9 cellular contexts compared by ENCODE assay signal in genomic region chr6:163354779-163355431, GRCh38. TPM values are rescaled to one million over a fixed set of nuclear protein-coding genes. Genes with fewer than 3 reads are reported as not detected.
DNase-seq lines count a peak whose midpoint lies in the region; ATAC-seq, FAIRE-seq and TF ChIP-seq lines count a peak whose summit lies in the region.
"Had no signal": no experiment of that assay in that cellular context is flagged by ENCODE, and none has a peak within 500 bp of the region (broad histone marks: within the 10 kb centered on the region; RNA-seq: fewer than 3 reads in every experiment).

No MANE protein-coding gene starts in this region.

- no peaks in the 10 kb centered on the region for H3K9me3 Mint-ChIP-seq in GM23338

- no peaks in the 10 kb centered on the region for H3K9me2 ChIP-seq in GM23338 (ENCODE audit: insufficient read depth)

- H3K4me3 Mint-ChIP-seq in GM23338, result no peak overlapping the region

- no peak for TF ChIP-seq EP300 in esophagus muscularis mucosa (IDR thresholded peaks at IDR 0.05)

- no peak overlapping the region for H2AFZ ChIP-seq in GM23338

- no peak overlapping the region for H3K27ac Mint-ChIP-seq in GM23338

- FAIRE-seq in GM19239 (lab: Jason Lieb, UNC), result no peak

- H3K36me3 ChIP-seq in MG63 (no peaks in the 10 kb centered on the region), esophagus muscularis mucosa (no peaks in the 10 kb centered on the region), psoas muscle (ENCODE audit: insufficient read depth in 1 of 2, low read depth in 1 of 2) (no peaks in the 10 kb centered on the region), GM23338 (ENCODE audit: insufficient read depth) (no peaks in the 10 kb centered on the region)

- no peaks in the 10 kb centered on the region for H3K27me3 ChIP-seq in MG63
- H3K27me3 ChIP-seq in esophagus muscularis mucosa, result no peaks in the 10 kb centered on the region
- no peaks in the 10 kb centered on the region for H3K27me3 ChIP-seq in psoas muscle (ENCODE audit: insufficient read depth in 3 of 3, low read length in 2 of 3)
- H3K27me3 ChIP-seq in GM23338 (ENCODE audit: insufficient read depth), result no peaks in the 10 kb centered on the region

- H3K27ac ChIP-seq in esophagus muscularis mucosa (replicated peaks in 1 of 4) (peak overlapping the region; percentile 47 to 70 (median 62)), psoas muscle (peak overlapping the region; percentile 63), GM23338 (ENCODE audit: low read depth) (no peak overlapping the region)
- H3K27ac ChIP-seq: KMS-11 had no signal

- H3K4me3 ChIP-seq in MG63 (no peak overlapping the region), esophagus muscularis mucosa (peak overlapping the region in 1 of 4 donors; percentile 24), psoas muscle (peak overlapping the region; percentile 29), GM23338 (no peak overlapping the region)

- no peaks in the 10 kb centered on the region for H3K36me3 Mint-ChIP-seq in GM23338 (ENCODE audit: low read depth)

- H3K79me2 ChIP-seq in GM23338 (replicated peaks; ENCODE audit: insufficient read depth), result no peaks in the 10 kb centered on the region

- no peaks in the 10 kb centered on the region for H3K9me3 ChIP-seq in MG63
- H3K9me3 ChIP-seq in esophagus muscularis mucosa, result no peaks in the 10 kb centered on the region
- no peaks in the 10 kb centered on the region for H3K9me3 ChIP-seq in psoas muscle

- peaks cover 20% of the 10 kb centered on the region for H3K4me1 Mint-ChIP-seq in GM23338

- peaks cover 3% of the 10 kb centered on the region for H3K27me3 Mint-ChIP-seq in GM23338 (ENCODE audit: insufficient read depth, low read depth, poor library complexity)

- H3K4me1 ChIP-seq in esophagus muscularis mucosa (peaks cover 19 to 27% (median 22%) of the 10 kb centered on the region in 4 donors), psoas muscle (peaks cover 27% of the 10 kb centered on the region), GM23338 (ENCODE audit: insufficient read depth) (no peaks in the 10 kb centered on the region)

- H4K20me1 ChIP-seq in GM23338 (replicated peaks; ENCODE audit: insufficient read depth), result no peaks in the 10 kb centered on the region

- no peak for TF ChIP-seq POLR2A in esophagus muscularis mucosa (IDR thresholded peaks at IDR 0.05; ENCODE audit: low read depth)

- no peaks in the 10 kb centered on the region for H3F3A ChIP-seq in GM23338 (replicated peaks; ENCODE audit: low read depth)

- TF ChIP-seq CTCF in esophagus muscularis mucosa (IDR thresholded peaks at IDR 0.05), result no peak
- no peak for TF ChIP-seq CTCF in psoas muscle (IDR thresholded peaks at IDR 0.05)
- TF ChIP-seq CTCF in GM23338 (conservative IDR thresholded peaks at IDR 0.05; ENCODE audit: low read depth in 2 of 2), result no peak

- peak; percentile 67 for ATAC-seq in GM21390 (IDR thresholded peaks at IDR 0.05; ENCODE audit: unreplicated experiment)
- peak in 3 of 4 donors; percentile 50 to 60 (median 51) for ATAC-seq in psoas muscle
- no peak for ATAC-seq in GM23338

- DNase-seq in MG63 (peak; percentile 18), esophagus muscularis mucosa (ENCODE audit: extremely low spot score) (no peak), psoas muscle (peak; percentile 67 to 71), GM23338 (ENCODE audit: low spot score) (no peak), GM19239 (ENCODE audit: insufficient read length, low spot score) (no peak), GF-D8 (lab: John Stamatoyannopoulos, UW) (no peak), DMS 273 treated with DMSO at 0.1 percent for 48 hours (lab: John Stamatoyannopoulos, UW) (no peak)

- 54% methylated on average over 11 of the region's 11 CpGs for WGBS in esophagus muscularis mucosa
- 21 to 29% (median 26%) methylated on average over 11 of the region's 11 CpGs for WGBS in psoas muscle, 3 donors

- intact Hi-C loops in esophagus muscularis mucosa (cut with DNase I) (loop anchor here (10.0 kb wide), 1 partner anchor 50 kb away; no protein-coding TSS in a partner anchor), psoas muscle (cut with DNase I) (no loop called here)

- no peak overlapping the region for H3K4me2 ChIP-seq in GM23338
- H3K4me2 ChIP-seq: KMS-11 had no signal

TF ChIP-seq in GM23338, 12 proteins besides CTCF, POLR2A, EP300 and RAD21:
- TF ChIP-seq ZNF331 (CRISPR knock-in tag; IDR thresholded peaks at IDR 0.05; ENCODE audit: low read depth) (no peak), ZNF114 (CRISPR knock-in tag; IDR thresholded peaks at IDR 0.05) (no peak), JUNB (IDR thresholded peaks at IDR 0.05; ENCODE audit: unreplicated experiment) (no peak), STAT1 (IDR thresholded peaks at IDR 0.05; ENCODE audit: unreplicated experiment) (no peak), EZH2 (IDR thresholded peaks at IDR 0.05; ENCODE audit: low read depth, unreplicated experiment) (no peak), POLR2AphosphoS5 (IDR thresholded peaks at IDR 0.05; ENCODE audit: low read depth) (no peak)
- TF ChIP-seq, protein P1, sequence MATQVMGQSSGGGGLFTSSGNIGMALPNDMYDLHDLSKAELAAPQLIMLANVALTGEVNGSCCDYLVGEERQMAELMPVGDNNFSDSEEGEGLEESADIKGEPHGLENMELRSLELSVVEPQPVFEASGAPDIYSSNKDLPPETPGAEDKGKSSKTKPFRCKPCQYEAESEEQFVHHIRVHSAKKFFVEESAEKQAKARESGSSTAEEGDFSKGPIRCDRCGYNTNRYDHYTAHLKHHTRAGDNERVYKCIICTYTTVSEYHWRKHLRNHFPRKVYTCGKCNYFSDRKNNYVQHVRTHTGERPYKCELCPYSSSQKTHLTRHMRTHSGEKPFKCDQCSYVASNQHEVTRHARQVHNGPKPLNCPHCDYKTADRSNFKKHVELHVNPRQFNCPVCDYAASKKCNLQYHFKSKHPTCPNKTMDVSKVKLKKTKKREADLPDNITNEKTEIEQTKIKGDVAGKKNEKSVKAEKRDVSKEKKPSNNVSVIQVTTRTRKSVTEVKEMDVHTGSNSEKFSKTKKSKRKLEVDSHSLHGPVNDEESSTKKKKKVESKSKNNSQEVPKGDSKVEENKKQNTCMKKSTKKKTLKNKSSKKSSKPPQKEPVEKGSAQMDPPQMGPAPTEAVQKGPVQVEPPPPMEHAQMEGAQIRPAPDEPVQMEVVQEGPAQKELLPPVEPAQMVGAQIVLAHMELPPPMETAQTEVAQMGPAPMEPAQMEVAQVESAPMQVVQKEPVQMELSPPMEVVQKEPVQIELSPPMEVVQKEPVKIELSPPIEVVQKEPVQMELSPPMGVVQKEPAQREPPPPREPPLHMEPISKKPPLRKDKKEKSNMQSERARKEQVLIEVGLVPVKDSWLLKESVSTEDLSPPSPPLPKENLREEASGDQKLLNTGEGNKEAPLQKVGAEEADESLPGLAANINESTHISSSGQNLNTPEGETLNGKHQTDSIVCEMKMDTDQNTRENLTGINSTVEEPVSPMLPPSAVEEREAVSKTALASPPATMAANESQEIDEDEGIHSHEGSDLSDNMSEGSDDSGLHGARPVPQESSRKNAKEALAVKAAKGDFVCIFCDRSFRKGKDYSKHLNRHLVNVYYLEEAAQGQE (IDR thresholded peaks at IDR 0.05; ENCODE audit: unreplicated experiment), result no peak

RNA-seq across cellular contexts. Expression of gene QKI, which starts 59.6 kb away (rescaled TPM):
- total RNA-seq in MG63 (2014; rRNA removed; shearing (Covaris generic); ENCODE audit: low replicate concordance), result 125 and 191 TPM in 2 replicates
- 100 to 1,000 TPM; 176 to 290 (median 237) TPM for total RNA-seq in esophagus muscularis mucosa
- total RNA-seq in psoas muscle, result 100 to 1,000 TPM; 275 to 421 (median 308) TPM
- polyA plus RNA-seq in psoas muscle, result 100 to 1,000 TPM in 1 of 3 donors, 10 to 100 TPM in 2; 62.0 to 266 (median 82.1) TPM
- total RNA-seq in GM23338 (2014; rRNA removed; shearing (Covaris generic)), result 150 and 159 TPM in 2 replicates
- 53.7 and 60.8 TPM in 2 replicates for polyA plus RNA-seq in GM23338 (2016; fragmentation: Nextera tagmentation; extraction: Ambion mirVana)

Comparison
In these comparisons a context has a peak if more than half of its experiments do, and no peak if none do; other contexts are left out.
1. DNase-seq: peak in MG63 (single experiment) and psoas muscle (2 of 2); none in esophagus muscularis mucosa (single experiment), GM23338 (single experiment), GM19239 (single experiment), GF-D8 (single experiment) and DMS 273 treated with DMSO at 0.1 percent for 48 hours (single experiment).